ENCODE assay signal across 8 cellular contexts in genomic region chr9:91071185-91071990, GRCh38.
DNase-seq lines count a peak whose midpoint lies in the region; ATAC-seq lines count a peak whose summit lies in the region.

No MANE protein-coding gene starts in this region.

- DNase-seq in activated naive CD4-positive, alpha-beta T cell treated with Interleukin-2 at 50 U/mL for 16 hours: peak; percentile 72
- DNase-seq in activated naive CD4-positive, alpha-beta T cell (lab: John Stamatoyannopoulos, UW): no peak
- peak; percentile 35 for DNase-seq in activated T-helper 1 cell treated with anti-CD3 and anti-CD28 coated beads, Interleukin-12 subunit alpha, Interleukin-12 subunit beta, Interleukin-2, Interleukin-4 antibody, amounts not matched to agents 30 ng/mL and 10 ng/mL and 1 ng/mL, durations not matched to agents 14 hours and 24 hours and 36 hours (ENCODE audit: low spot score)
- DNase-seq in iris pigment epithelial cell (ENCODE audit: low read depth): peak; percentile 94
- DNase-seq in stromal cell of bone marrow (ENCODE audit: low read depth): peak; percentile 72
- DNase-seq in KG1 (lab: John Stamatoyannopoulos, UW): no peak
- no peak for DNase-seq in NCI-H2196 (lab: John Stamatoyannopoulos, UW; ENCODE audit: unreplicated experiment)

- H3K27me3 Mint-ChIP-seq in activated T-helper 1 cell treated with anti-CD3 and anti-CD28 coated beads, Interleukin-12 subunit alpha, Interleukin-12 subunit beta, Interleukin-2, Interleukin-4 antibody, amounts not matched to agents 30 ng/mL and 10 ng/mL and 1 ng/mL, durations not matched to agents 14 hours and 24 hours and 36 hours (ENCODE audit: insufficient read depth): peaks cover 2% of the 10 kb centered on the region

- peaks cover 12% of the 10 kb centered on the region for H3K36me3 Mint-ChIP-seq in activated T-helper 1 cell treated with anti-CD3 and anti-CD28 coated beads, Interleukin-12 subunit alpha, Interleukin-12 subunit beta, Interleukin-2, Interleukin-4 antibody, amounts not matched to agents 30 ng/mL and 10 ng/mL and 1 ng/mL, durations not matched to agents 14 hours and 24 hours and 36 hours (ENCODE audit: low read depth)

- peaks cover 17% of the 10 kb centered on the region for H3K4me1 Mint-ChIP-seq in activated T-helper 1 cell treated with anti-CD3 and anti-CD28 coated beads, Interleukin-12 subunit alpha, Interleukin-12 subunit beta, Interleukin-2, Interleukin-4 antibody, amounts not matched to agents 30 ng/mL and 10 ng/mL and 1 ng/mL, durations not matched to agents 14 hours and 24 hours and 36 hours (ENCODE audit: low read depth)

- intact Hi-C loops in activated T-helper 1 cell treated with anti-CD3 and anti-CD28 coated beads, Interleukin-12 subunit alpha, Interleukin-12 subunit beta, Interleukin-2, Interleukin-4 antibody, amounts not matched to agents 30 ng/mL and 10 ng/mL and 1 ng/mL, durations not matched to agents 14 hours and 24 hours and 36 hours (cut with micrococcal nuclease): loop anchor here (1.0 kb wide), 10 partner anchors 11 to 288 kb away; no protein-coding TSS in a partner anchor

- no peaks in the 10 kb centered on the region for H3K9me3 Mint-ChIP-seq in activated T-helper 1 cell treated with anti-CD3 and anti-CD28 coated beads, Interleukin-12 subunit alpha, Interleukin-12 subunit beta, Interleukin-2, Interleukin-4 antibody, amounts not matched to agents 30 ng/mL and 10 ng/mL and 1 ng/mL, durations not matched to agents 14 hours and 24 hours and 36 hours

- peak overlapping the region; percentile 68 for H3K4me3 Mint-ChIP-seq in activated T-helper 1 cell treated with anti-CD3 and anti-CD28 coated beads, Interleukin-12 subunit alpha, Interleukin-12 subunit beta, Interleukin-2, Interleukin-4 antibody, amounts not matched to agents 30 ng/mL and 10 ng/mL and 1 ng/mL, durations not matched to agents 14 hours and 24 hours and 36 hours

- H3K27ac Mint-ChIP-seq in activated T-helper 1 cell treated with anti-CD3 and anti-CD28 coated beads, Interleukin-12 subunit alpha, Interleukin-12 subunit beta, Interleukin-2, Interleukin-4 antibody, amounts not matched to agents 30 ng/mL and 10 ng/mL and 1 ng/mL, durations not matched to agents 14 hours and 24 hours and 36 hours: peak overlapping the region; percentile 96

- no peak for ATAC-seq in HG03039 (IDR thresholded peaks at IDR 0.05; ENCODE audit: unreplicated experiment)

Comparison
In these comparisons a context has a peak if more than half of its experiments do, and no peak if none do; other contexts are left out.
1. DNase-seq: peak in activated naive CD4-positive, alpha-beta T cell treated with Interleukin-2 at 50 U/mL for 16 hours (single experiment), activated T-helper 1 cell treated with anti-CD3 and anti-CD28 coated beads, Interleukin-12 subunit alpha, Interleukin-12 subunit beta, Interleukin-2, Interleukin-4 antibody, amounts not matched to agents 30 ng/mL and 10 ng/mL and 1 ng/mL, durations not matched to agents 14 hours and 24 hours and 36 hours (single experiment), iris pigment epithelial cell (single experiment) and stromal cell of bone marrow (single experiment); none in activated naive CD4-positive, alpha-beta T cell (0 of 4), KG1 (single experiment) and NCI-H2196 (single experiment).